Comparison of ENCODE assay signal across 8 cellular contexts in genomic region chr4:42281324-42282020, GRCh38.
DNase-seq lines count a peak whose midpoint lies in the region; ATAC-seq, FAIRE-seq and TF ChIP-seq lines count a peak whose summit lies in the region.

No MANE protein-coding gene starts in this region.

- no peak overlapping the region for H4K5ac ChIP-seq in H1 (ENCODE audit: insufficient read length, low read depth, low read length)

- peak; percentile 41 for ATAC-seq in GM18499 (IDR thresholded peaks at IDR 0.05; ENCODE audit: insufficient read depth, unreplicated experiment)
- peak; percentile 38 for ATAC-seq in GM21367 (IDR thresholded peaks at IDR 0.05; ENCODE audit: unreplicated experiment)
- ATAC-seq in HG03135 (IDR thresholded peaks at IDR 0.05; ENCODE audit: unreplicated experiment): peak; percentile 51

- no peak for TF ChIP-seq RAD21 in H1 (IDR thresholded peaks at IDR 0.05 in 1 of 2, conservative IDR thresholded peaks at IDR 0.05 in 1 of 2; ENCODE audit: low read depth in 2 of 2, low read length in 2 of 2)

- FAIRE-seq in H1 (lab: Jason Lieb, UNC): peak; percentile 24

- WGBS in H1 (ENCODE audit: extremely low coverage in 1 of 2, insufficient coverage in 1 of 2, insufficient read length in 1 of 2, insufficient replicate concordance in 2 of 2, low coverage in 1 of 2, low lambda C conversion rate in 2 of 2, missing lambda C conversion rate in 1 of 2), 2 experiments: 69% methylated on average over 9 of the region's 9 CpGs; no CpG with 5 or more reads in 1 of the 2 experiments
- 58 to 64% methylated on average over 4 to 9 of the region's 9 CpGs for WGBS in endodermal cell (ENCODE audit: insufficient coverage in 1 of 2, insufficient read length in 1 of 2), 2 experiments

- H3K4ac ChIP-seq in H1 (replicated peaks; ENCODE audit: insufficient read length, low read depth, low read length): peak overlapping the region; percentile 22

- TF ChIP-seq CTCF in H1 (IDR thresholded peaks at IDR 0.05; ENCODE audit: control extremely low read depth in 1 of 3, insufficient read depth in 1 of 3, low read depth in 1 of 3, low read length in 3 of 3) (no peak), left ventricle myocardium inferior (IDR thresholded peaks at IDR 0.05; ENCODE audit: borderline replicate concordance) (no peak), endodermal cell (conservative IDR thresholded peaks at IDR 0.05) (no peak)

- H3K36me3 ChIP-seq in H1 (ENCODE audit: control insufficient read depth in 2 of 4, insufficient read depth in 4 of 4, low read length in 3 of 4) (peaks cover 0 to 9% (median 0%) of the 10 kb centered on the region in 4 experiments; a peak in 1 of 8 replicates), left ventricle myocardium inferior (no peaks in the 10 kb centered on the region), endodermal cell (ENCODE audit: control insufficient read depth, insufficient read depth, low read length) (no peaks in the 10 kb centered on the region)

- H3K56ac ChIP-seq in H1 (replicated peaks; ENCODE audit: insufficient read length, low read depth, low read length): no peak overlapping the region

- peak overlapping the region; percentile 55; the same call in 1 of the 2 replicates for H3K18ac ChIP-seq in H1 (ENCODE audit: extremely low read depth, low read length)

- no peak overlapping the region for H3K23ac ChIP-seq in H1 (ENCODE audit: insufficient read length)

- H3K36me3 Mint-ChIP-seq in endodermal cell (ENCODE audit: low read depth): peaks cover 25% of the 10 kb centered on the region

- H3K4me3 ChIP-seq in H1 (ENCODE audit: extremely low read depth in 1 of 4, insufficient read depth in 2 of 4, low read depth in 3 of 4, low read length in 4 of 4): no peak overlapping the region
- H3K4me3 ChIP-seq in left ventricle myocardium inferior: no peak overlapping the region
- no peak overlapping the region for H3K4me3 ChIP-seq in endodermal cell (ENCODE audit: low read length)

- H2BK20ac ChIP-seq in H1 (ENCODE audit: low read length): peak overlapping the region; percentile 99

- CTCF ChIA-PET in H1 (lab: Charles Lee; ENCODE audit: partially characterized antibody): interaction anchor here (0.6 to 10.0 kb wide), 31 partner anchors 8 to 589 kb away, joined by 3 to 150 read pairs (median 6); partner anchors contain the start of gene SHISA3

- no peak overlapping the region for H3K4me3 Mint-ChIP-seq in endodermal cell

- H3K27me3 ChIP-seq in H1 (replicated peaks in 1 of 4; ENCODE audit: control insufficient read depth in 3 of 4, extremely low read depth in 1 of 4, insufficient read depth in 3 of 4, low read length in 3 of 4) (no peaks in the 10 kb centered on the region), left ventricle myocardium inferior (ENCODE audit: low read depth) (no peaks in the 10 kb centered on the region), endodermal cell (ENCODE audit: control insufficient read depth, insufficient read depth, low read length, poor library complexity, severe bottlenecking) (no peaks in the 10 kb centered on the region)

- no peak overlapping the region for H3K14ac ChIP-seq in H1 (ENCODE audit: insufficient read length)

- peaks cover 2 to 4% (median 3%) of the 10 kb centered on the region in 4 experiments; a peak in 5 of 7 replicates for H3K4me1 ChIP-seq in H1 (replicated peaks in 1 of 4; ENCODE audit: control insufficient read depth in 3 of 4, insufficient read depth in 4 of 4, low read length in 3 of 4)
- H3K4me1 ChIP-seq in left ventricle myocardium inferior: peaks cover 12% of the 10 kb centered on the region
- H3K4me1 ChIP-seq in endodermal cell (ENCODE audit: control insufficient read depth, insufficient read depth, low read length): no peaks in the 10 kb centered on the region

- H3K4me1 Mint-ChIP-seq in endodermal cell: peaks cover 5% of the 10 kb centered on the region

- H2AFZ ChIP-seq in H1 (ENCODE audit: low read length): peak overlapping the region; percentile 14; the same call in 1 of the 2 replicates

- H3K9me3 ChIP-seq in H1 (ENCODE audit: insufficient read depth in 2 of 2, low read depth in 1 of 2, low read length in 1 of 2) (no peaks in the 10 kb centered on the region), left ventricle myocardium inferior (replicated peaks) (no peaks in the 10 kb centered on the region), endodermal cell (ENCODE audit: control insufficient read depth, low read length) (no peaks in the 10 kb centered on the region)

- peaks cover 1% of the 10 kb centered on the region for H3K27me3 Mint-ChIP-seq in endodermal cell (ENCODE audit: insufficient read depth)

- POLR2A ChIA-PET in H1 (lab: Charles Lee; ENCODE audit: partially characterized antibody): no interaction called here

- intact Hi-C loops in left ventricle myocardium inferior (cut with micrococcal nuclease): loop anchor here (5.0 kb wide), 1 partner anchor 241 kb away; no protein-coding TSS in a partner anchor

- no peak for TF ChIP-seq EP300 in H1 (IDR thresholded peaks at IDR 0.05; ENCODE audit: borderline replicate concordance in 1 of 2, low read depth in 2 of 2, low read length in 2 of 2)

- no peak overlapping the region for H2BK120ac ChIP-seq in H1 (replicated peaks; ENCODE audit: low read depth, low read length)

- H2BK15ac ChIP-seq in H1 (ENCODE audit: low read length): no peak overlapping the region; the same call in 1 of the 2 replicates

- H3K4me2 ChIP-seq in H1 (ENCODE audit: insufficient read depth in 1 of 2, low read depth in 2 of 2, low read length in 2 of 2): no peak overlapping the region

- peak overlapping the region; percentile 53; the same call in 1 of the 2 replicates for H2BK5ac ChIP-seq in H1 (ENCODE audit: low read depth, low read length)

- no peak overlapping the region for H2AK5ac ChIP-seq in H1 (ENCODE audit: low read depth, low read length)

- no peak overlapping the region for H3K27ac ChIP-seq in H1 (ENCODE audit: low read depth, low read length)
- H3K27ac ChIP-seq in left ventricle myocardium inferior (replicated peaks): no peak overlapping the region
- no peak overlapping the region for H3K27ac ChIP-seq in endodermal cell (ENCODE audit: low read depth, low read length)

- H4K20me1 ChIP-seq in H1 (replicated peaks in 1 of 2; ENCODE audit: control insufficient read depth in 1 of 2, insufficient read depth in 2 of 2, low read length in 2 of 2): no peaks in the 10 kb centered on the region

- no peak overlapping the region for H4K8ac ChIP-seq in H1 (ENCODE audit: extremely low read depth, insufficient read depth, low read length)

- H3K79me2 ChIP-seq in H1 (ENCODE audit: control insufficient read depth in 1 of 2, insufficient read depth in 2 of 2, low read length in 2 of 2): no peaks in the 10 kb centered on the region

- no peaks in the 10 kb centered on the region for H3K79me1 ChIP-seq in H1 (ENCODE audit: low read depth, low read length)

- no peak overlapping the region for H3K9ac ChIP-seq in H1 (replicated peaks in 1 of 4; ENCODE audit: extremely low read depth in 1 of 4, low read depth in 3 of 4, low read length in 3 of 4)
- H3K9ac ChIP-seq in endodermal cell (ENCODE audit: extremely low read depth, low read length, poor library complexity, severe bottlenecking): no peak overlapping the region

- no peaks in the 10 kb centered on the region for H3K23me2 ChIP-seq in H1 (ENCODE audit: low read depth, low read length)

- H3K9me3 Mint-ChIP-seq in endodermal cell: no peaks in the 10 kb centered on the region

- DNase-seq in H1 (ENCODE audit: low read depth in 1 of 2, low spot score in 2 of 2): no peak
- DNase-seq in NCI-H2081 treated with DMSO at 0.1 percent for 48 hours (lab: John Stamatoyannopoulos, UW): no peak
- no peak for DNase-seq in left ventricle myocardium inferior
- no peak for DNase-seq in DMS153 treated with DMSO at 0.1 percent for 48 hours (lab: John Stamatoyannopoulos, UW; ENCODE audit: unreplicated experiment)
- DNase-seq in endodermal cell: no peak

- H2BK12ac ChIP-seq in H1 (ENCODE audit: low read depth, low read length): peak overlapping the region; percentile 69; the same call in 1 of the 2 replicates

- TF ChIP-seq POLR2A in H1 (IDR thresholded peaks at IDR 0.05; ENCODE audit: control extremely low read depth in 1 of 2, low read depth in 2 of 2, low read length in 2 of 2): no peak

- H4K91ac ChIP-seq in H1 (replicated peaks; ENCODE audit: insufficient read length, low read length): peak overlapping the region; percentile 2

- no peak overlapping the region for H3K27ac Mint-ChIP-seq in endodermal cell

TF ChIP-seq in H1, 55 proteins besides CTCF, POLR2A, EP300 and RAD21 (continues in another document):
- TF ChIP-seq RNF2 (IDR thresholded peaks at IDR 0.05; ENCODE audit: borderline replicate concordance, low read depth, low read length, missing control alignments, poor library complexity, severe bottlenecking) (no peak), SAP30 (IDR thresholded peaks at IDR 0.05; ENCODE audit: insufficient read depth, insufficient replicate concordance, low read length) (no peak)
